Comparison of ENCODE assay signal across 1 cellular context in genomic region chr20:63194007-63194820, GRCh38.
TF ChIP-seq lines count a peak whose summit lies in the region.

No MANE protein-coding gene starts in this region.

TF ChIP-seq in HEK293, 187 proteins besides CTCF, POLR2A, EP300 and RAD21:
- TF ChIP-seq SCRT2 (tag by site-specific recombination; IDR thresholded peaks at IDR 0.05) (peak; percentile 67), ZFHX2 (tag by site-specific recombination; conservative IDR thresholded peaks at IDR 0.05) (0 out of 2 replicates have a peak, but pooled peaks have one; percentile 11), ELK4 (IDR thresholded peaks at IDR 0.05; ENCODE audit: borderline replicate concordance, low read depth, low read length) (no peak), ZNF558 (tag by site-specific recombination; IDR thresholded peaks at IDR 0.05) (peak; percentile 82)
TF ChIP-seq in HEK293: peak in this region for 3.
